ENCODE assay signal across 9 cellular contexts in the genomic region with DNA sequence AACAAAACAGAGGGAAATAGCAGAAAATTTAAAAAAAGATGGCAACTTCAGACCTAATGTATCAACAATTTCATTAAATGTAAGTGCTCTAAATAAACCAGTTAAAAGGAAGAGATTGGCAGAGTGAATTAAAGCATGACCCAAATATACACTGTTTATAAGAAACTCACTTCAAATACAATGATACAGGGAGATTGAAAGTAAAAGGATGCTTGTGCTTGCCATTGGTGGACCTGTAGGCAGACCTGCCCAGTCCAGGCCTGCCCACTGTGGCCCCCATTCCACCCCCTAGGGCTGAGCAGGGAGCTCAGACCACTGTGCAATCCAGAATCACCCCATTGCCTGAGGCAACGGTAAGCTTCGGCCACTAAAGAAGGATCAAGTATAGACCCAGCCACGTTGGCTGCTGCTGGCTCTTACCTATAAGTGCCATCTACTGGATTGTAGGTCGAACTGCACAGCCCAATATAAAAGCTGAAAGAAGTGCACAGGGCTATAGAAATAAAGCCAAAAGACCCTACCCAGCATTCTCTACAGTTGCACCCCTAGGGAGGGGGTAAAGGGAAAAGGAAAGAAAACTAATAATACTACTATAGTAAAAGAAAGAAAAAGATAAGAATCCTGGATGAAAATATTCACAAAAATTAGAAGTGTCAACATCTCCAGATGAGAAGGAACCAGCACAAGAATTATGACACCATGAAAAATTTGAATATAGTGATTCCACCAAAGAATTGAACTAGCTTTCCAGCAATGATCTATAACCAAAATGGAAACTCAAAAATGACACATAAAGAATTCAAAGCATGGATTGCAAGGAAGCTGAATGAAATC. TPM values are rescaled to one million over a fixed set of nuclear protein-coding genes. Genes with fewer than 3 reads are reported as not detected.
DNase-seq lines count a peak whose midpoint lies in the region; ATAC-seq and TF ChIP-seq lines count a peak whose summit lies in the region.
"Had no signal": no experiment of that assay in that cellular context is flagged by ENCODE, and none has a peak within 500 bp of the region (broad histone marks: within the 10 kb centered on the region; RNA-seq: fewer than 3 reads in every experiment).

No MANE protein-coding gene starts in this region.

- 2% methylated on average over 4 of the region's 4 CpGs for WGBS in SK-N-SH (ENCODE audit: low lambda C conversion rate)

- in situ Hi-C loops in GM13977 (cut with MboI; ENCODE audit: low pct_unique_long_range_greater_than_20kb, low sequenced_read_pairs, unreplicated experiment) = loop anchor here (10.0 kb wide), 1 partner anchor 682 kb away; no protein-coding TSS in a partner anchor
- in situ Hi-C loops in astrocyte of the cerebellum (cut with HindIII; ENCODE audit: low sequenced_read_pairs) = no loop called here

- H3K9me3 ChIP-seq in SK-N-SH = peaks cover 3% of the 10 kb centered on the region; the same call in 1 of the 2 replicates

- H3K4me2 ChIP-seq in SK-N-SH = no peak overlapping the region

- H3K4me3 ChIP-seq in NB4 (ENCODE audit: low read depth, low read length) (no peak overlapping the region), SK-N-SH (ENCODE audit: low read depth in 2 of 2, low read length in 1 of 2) (no peak overlapping the region; a peak in 1 of 4 replicates), astrocyte of the cerebellum (ENCODE audit: low read depth, low read length) (no peak overlapping the region)
- H3K4me3 ChIP-seq: skin epidermis had no signal

- no peaks in the 10 kb centered on the region for H3K79me2 ChIP-seq in SK-N-SH (ENCODE audit: insufficient read depth)

- H3K4me1 ChIP-seq in SK-N-SH (ENCODE audit: control insufficient read depth in 1 of 2, insufficient read depth in 2 of 2, low read depth in 1 of 2, low read length in 1 of 2) = no peaks in the 10 kb centered on the region

- no peak overlapping the region for H3K9ac ChIP-seq in SK-N-SH

- no peaks in the 10 kb centered on the region for H3K9me2 ChIP-seq in SK-N-SH

- POLR2A ChIA-PET in SK-N-SH (lab: Yijun Ruan, JAX) = no interaction called here

- no peaks in the 10 kb centered on the region for H3K27me3 ChIP-seq in SK-N-SH (ENCODE audit: insufficient read depth)

- H3F3A ChIP-seq in SK-N-SH (replicated peaks; ENCODE audit: insufficient read depth) = no peaks in the 10 kb centered on the region

- peak overlapping the region; percentile 51 for H2AFZ ChIP-seq in SK-N-SH (ENCODE audit: low read depth)

- TF ChIP-seq CTCF in GM13977 (IDR thresholded peaks at IDR 0.05; ENCODE audit: extremely low read depth, insufficient read depth, missing control alignments) = peak; percentile 87
- TF ChIP-seq CTCF in NB4 (IDR thresholded peaks at IDR 0.05; ENCODE audit: low read depth, low read length) = peak; percentile 90
- peak; percentile 81 for TF ChIP-seq CTCF in SK-N-SH (IDR thresholded peaks at IDR 0.05)
- peak; percentile 89 for TF ChIP-seq CTCF in astrocyte of the cerebellum (IDR thresholded peaks at IDR 0.05; ENCODE audit: low read depth, low read length, missing control alignments)

- no peaks in the 10 kb centered on the region for H4K20me1 ChIP-seq in SK-N-SH (ENCODE audit: insufficient read depth)

- no peak for TF ChIP-seq POLR2A in NB4 (IDR thresholded peaks at IDR 0.05; ENCODE audit: extremely low read depth, insufficient read length)

- no peak for TF ChIP-seq EP300 in SK-N-SH (IDR thresholded peaks at IDR 0.05; ENCODE audit: borderline replicate concordance in 1 of 2, low read depth in 1 of 2, low read length in 1 of 2)

- no peak overlapping the region for H3K27ac ChIP-seq in SK-N-SH (ENCODE audit: low read depth in 2 of 2, low read length in 1 of 2)
- H3K27ac ChIP-seq: skin epidermis had no signal

- DNase-seq in A172 (ENCODE audit: low spot score) = peak; percentile 78
- peak; percentile 48 for DNase-seq in GM13977 (ENCODE audit: low spot score)
- DNase-seq in NB4 (ENCODE audit: low read depth) = peak; percentile 86
- peak; percentile 60 for DNase-seq in SK-N-SH
- DNase-seq in astrocyte of the cerebellum (ENCODE audit: low read depth) = peak; percentile 52
- DNase-seq in iPS-NIHi11 (ENCODE audit: low spot score) = peak; percentile 53
- peak; percentile 11 for DNase-seq in stimulated activated CD4-positive, alpha-beta T cell treated with anti-CD3 and anti-CD28 coated beads, Interleukin-2, amount 100 ng/mL, for 4 hours (ENCODE audit: low read depth)

- CTCF ChIA-PET in SK-N-SH (lab: Yijun Ruan, JAX) = interaction anchor here (0.5 to 2.9 kb wide), 49 partner anchors 9 to 1624 kb away, joined by 3 to 59 read pairs (median 4); no protein-coding TSS in a partner anchor

- peak; percentile 87 for TF ChIP-seq RAD21 in SK-N-SH (IDR thresholded peaks at IDR 0.05; ENCODE audit: low read length)

- peak; percentile 89 for ATAC-seq in HG02678 (IDR thresholded peaks at IDR 0.05; ENCODE audit: unreplicated experiment)

- no peaks in the 10 kb centered on the region for H3K36me3 ChIP-seq in SK-N-SH (replicated peaks in 1 of 2; ENCODE audit: control insufficient read depth in 1 of 2, insufficient read depth in 2 of 2, low read length in 1 of 2)

TF ChIP-seq in SK-N-SH, 30 proteins besides CTCF, POLR2A, EP300 and RAD21:
- TF ChIP-seq, protein P1, sequence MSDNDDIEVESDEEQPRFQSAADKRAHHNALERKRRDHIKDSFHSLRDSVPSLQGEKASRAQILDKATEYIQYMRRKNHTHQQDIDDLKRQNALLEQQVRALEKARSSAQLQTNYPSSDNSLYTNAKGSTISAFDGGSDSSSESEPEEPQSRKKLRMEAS (IDR thresholded peaks at IDR 0.05; ENCODE audit: low read depth) = peak; percentile 40; the same call in 1 of the 2 replicates
- TF ChIP-seq SMC3 (IDR thresholded peaks at IDR 0.05; ENCODE audit: low read depth, low read length) = peak; percentile 87
- TF ChIP-seq, protein P2, sequence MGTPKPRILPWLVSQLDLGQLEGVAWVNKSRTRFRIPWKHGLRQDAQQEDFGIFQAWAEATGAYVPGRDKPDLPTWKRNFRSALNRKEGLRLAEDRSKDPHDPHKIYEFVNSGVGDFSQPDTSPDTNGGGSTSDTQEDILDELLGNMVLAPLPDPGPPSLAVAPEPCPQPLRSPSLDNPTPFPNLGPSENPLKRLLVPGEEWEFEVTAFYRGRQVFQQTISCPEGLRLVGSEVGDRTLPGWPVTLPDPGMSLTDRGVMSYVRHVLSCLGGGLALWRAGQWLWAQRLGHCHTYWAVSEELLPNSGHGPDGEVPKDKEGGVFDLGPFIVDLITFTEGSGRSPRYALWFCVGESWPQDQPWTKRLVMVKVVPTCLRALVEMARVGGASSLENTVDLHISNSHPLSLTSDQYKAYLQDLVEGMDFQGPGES (IDR thresholded peaks at IDR 0.05; ENCODE audit: low read depth, low read length) = no peak
- no peak for TF ChIP-seq TAF1 (IDR thresholded peaks at IDR 0.05; ENCODE audit: borderline replicate concordance, low read depth, low read length)
- TF ChIP-seq USF1 (IDR thresholded peaks at IDR 0.05; ENCODE audit: borderline replicate concordance, low read depth) = no peak
- TF ChIP-seq CHD2 (IDR thresholded peaks at IDR 0.05; ENCODE audit: low read length, partially characterized antibody) = no peak
- TF ChIP-seq RCOR1 (IDR thresholded peaks at IDR 0.05; ENCODE audit: low read length) = no peak

RNA-seq across cellular contexts. Expression of gene PSMB1, which starts 36.1 kb away (rescaled TPM):
- 628 and 675 TPM in 2 replicates for total RNA-seq in A172 (2014; rRNA removed; shearing (Covaris generic))
- polyA plus RNA-seq in SK-N-SH (2012; rRNA removed) = 546 and 588 TPM in 2 replicates
- polyA plus RNA-seq in SK-N-SH (2012; cell fraction: cytosol; rRNA removed) = 606 and 697 TPM in 2 replicates
- 255 and 311 TPM in 2 replicates for polyA plus RNA-seq in SK-N-SH (2012; cell fraction: nucleus; rRNA removed)

RNA-seq across cellular contexts. Expression of gene TBP, which starts 37.2 kb away (rescaled TPM):
- 15.1 and 20.2 TPM in 2 replicates for total RNA-seq in A172 (2014; rRNA removed; shearing (Covaris generic))
- 45.5 and 54.6 TPM in 2 replicates for polyA plus RNA-seq in SK-N-SH (2012; rRNA removed)
- polyA plus RNA-seq in SK-N-SH (2012; cell fraction: cytosol; rRNA removed) = 20.6 and 25.9 TPM in 2 replicates
- polyA plus RNA-seq in SK-N-SH (2012; cell fraction: nucleus; rRNA removed) = 30.0 and 57.8 TPM in 2 replicates

Comparison
In these comparisons a context has a peak if more than half of its experiments do, and no peak if none do; other contexts are left out.
1. DNase-seq: peak in every context shown above with its lines; median percentile 86 in NB4; 78 in A172; 60 in SK-N-SH; 53 in iPS-NIHi11; 52 in astrocyte of the cerebellum; 48 in GM13977; 11 in stimulated activated CD4-positive, alpha-beta T cell treated with anti-CD3 and anti-CD28 coated beads, Interleukin-2, amount 100 ng/mL, for 4 hours.